Comparison of ENCODE assay signal across 21 cellular contexts in genomic region chr14:93743270-93744060, GRCh38. TPM values are rescaled to one million over a fixed set of nuclear protein-coding genes. Genes with fewer than 3 reads are reported as not detected.
A peak's percentile ranks its signal among the peaks of the same experiment; 100 is the strongest.
DNase-seq lines count a peak whose midpoint lies in the region; ATAC-seq and TF ChIP-seq lines count a peak whose summit lies in the region.
"Had no signal": no experiment of that assay in that cellular context is flagged by ENCODE, and none has a peak within 500 bp of the region (broad histone marks: within the 10 kb centered on the region; RNA-seq: fewer than 3 reads in every experiment).

No MANE protein-coding gene starts in this region.

- no peak for TF ChIP-seq EP300 in sigmoid colon (IDR thresholded peaks at IDR 0.05)

- 83 to 85% methylated on average over 26 of the region's 26 CpGs for WGBS in heart right ventricle, 2 donors
- WGBS in sigmoid colon, 2 donors = 86 to 89% methylated on average over 26 of the region's 26 CpGs

- H3K36me3 ChIP-seq in heart right ventricle (no peaks in the 10 kb centered on the region), sigmoid colon (no peaks in the 10 kb centered on the region)
- H3K36me3 ChIP-seq: BLaER1 treated with 17β-estradiol and CSF1 and Interleukin-3, amounts not matched to agents 10 nM and 100 nM had no signal

- H3K27ac ChIP-seq in heart right ventricle (peak overlapping the region in 9 of 10 donors; percentile 3 to 85 (median 61)), layer of hippocampus (ENCODE audit: low read depth, low read length) (peak overlapping the region; percentile 85), sigmoid colon (peak overlapping the region; percentile 28 to 57 (median 44))
- H3K27ac ChIP-seq: A549; BLaER1 treated with 17β-estradiol and CSF1 and Interleukin-3, amounts not matched to agents 10 nM and 100 nM; GM23248; PC-9 had no signal

- intact Hi-C loops in heart right ventricle (cut with DNase I) = loop anchor here in 1 of 10 donors (5.0 kb wide), 1 partner anchor 44 kb away; the partner anchor contains the start of gene PRIMA1
- intact Hi-C loops in Right ventricle myocardium superior (cut with DNase I) = no loop called here
- intact Hi-C loops in sigmoid colon (cut with DNase I) = no loop called here

- no peak for DNase-seq in heart right ventricle
- no peak for DNase-seq in Right ventricle myocardium superior
- DNase-seq in sigmoid colon = no peak
- DNase-seq in NCI-H524 treated with DMSO at 0.1 percent for 48 hours (lab: John Stamatoyannopoulos, UW) = no peak
- no peak for DNase-seq in stimulated activated CD4-positive, alpha-beta T cell treated with anti-CD3 and anti-CD28 coated beads, Interleukin-1b, Interleukin-23, amount 100 ng/mL, for 48 hours
- DNase-seq in kidney tubule cell (ENCODE audit: low spot score) = no peak
- DNase-seq: CD8-positive, alpha-beta memory T cell; DMS79 treated with DMSO at 0.1 percent for 48 hours; GM23248; HCEC 1CT; NCI-H1436; NCI-H2029; NCI-H510A; NCI-H82; PC-9 had no signal

- no peaks in the 10 kb centered on the region for H3K9me3 ChIP-seq in heart right ventricle
- no peaks in the 10 kb centered on the region for H3K9me3 ChIP-seq in sigmoid colon
- H3K9me3 ChIP-seq: A549; BLaER1 treated with 17β-estradiol and CSF1 and Interleukin-3, amounts not matched to agents 10 nM and 100 nM had no signal

- peak in 3 of 8 donors; percentile 2 to 13 (median 3) for ATAC-seq in heart right ventricle
- no peak for ATAC-seq in Right ventricle myocardium superior (ENCODE audit: poor library complexity)
- no peak for ATAC-seq in GM21786 (IDR thresholded peaks at IDR 0.05; ENCODE audit: unreplicated experiment)
- ATAC-seq: A549, GM12878 had no signal

- H3K27me3 ChIP-seq in heart right ventricle (no peaks in the 10 kb centered on the region), layer of hippocampus (ENCODE audit: control insufficient read depth, insufficient read depth, low read length) (no peaks in the 10 kb centered on the region), sigmoid colon (no peaks in the 10 kb centered on the region)
- H3K27me3 ChIP-seq: BLaER1 treated with 17β-estradiol and CSF1 and Interleukin-3, amounts not matched to agents 10 nM and 100 nM had no signal

- TF ChIP-seq POLR2A in sigmoid colon (IDR thresholded peaks at IDR 0.05) = no peak

- H3K4me3 ChIP-seq in heart right ventricle (no peak overlapping the region), sigmoid colon (no peak overlapping the region)
- H3K4me3 ChIP-seq: A549; BLaER1 treated with 17β-estradiol and CSF1 and Interleukin-3, amounts not matched to agents 10 nM and 100 nM; GM12878; GM23248; PC-9 had no signal

- H3K4me1 ChIP-seq in heart right ventricle (peaks cover 3 to 40% (median 16%) of the 10 kb centered on the region in 9 donors), sigmoid colon (peaks cover 0 to 25% (median 12%) of the 10 kb centered on the region in 4 donors)
- H3K4me1 ChIP-seq: A549 had no signal

- TF ChIP-seq CTCF in heart right ventricle (IDR thresholded peaks at IDR 0.05) (no peak), sigmoid colon (IDR thresholded peaks at IDR 0.05) (no peak)

RNA-seq across cellular contexts. Expression of gene PRIMA1, which starts 44.8 kb away (rescaled TPM):
- 10 to 100 TPM in 1 of 10 donors, 1 to 10 TPM in 9; 1.8 to 12.7 (median 4.1) TPM for total RNA-seq in heart right ventricle
- polyA plus RNA-seq in heart right ventricle = 10 to 100 TPM in 1 of 2 donors, 1 to 10 TPM in 1; 2.2 to 16.3 TPM
- 8.4 TPM for total RNA-seq in Right ventricle myocardium superior
- total RNA-seq in sigmoid colon = 10 to 100 TPM in 3 of 4 donors, 1 to 10 TPM in 1; 5.3 to 21.9 (median 12.8) TPM
- 1 to 10 TPM in 2 of 3 donors, under 1 TPM in 1; 0.23 to 7.6 (median 1.8) TPM for polyA plus RNA-seq in sigmoid colon
- total RNA-seq: CD8-positive, alpha-beta memory T cell; G401; GM12878; PC-9 had no signal
- polyA plus RNA-seq: CD8-positive, alpha-beta memory T cell; GM12878; GM23248 had no signal
